ENCODE assay signal across 9 cellular contexts in genomic region chr21:38787461-38788274, GRCh38.
DNase-seq lines count a peak whose midpoint lies in the region; ATAC-seq lines count a peak whose summit lies in the region.
"Had no signal": no experiment of that assay in that cellular context is flagged by ENCODE, and none has a peak within 500 bp of the region (broad histone marks: within the 10 kb centered on the region; RNA-seq: fewer than 3 reads in every experiment).

No MANE protein-coding gene starts in this region.

- H3K4me3 Mint-ChIP-seq in stimulated activated effector memory CD8-positive, alpha-beta T cell treated with anti-CD3 and anti-CD28 coated beads, Interleukin-12 subunit alpha, Interleukin-12 subunit beta, amount 100 ng/mL, for 72 hours = no peak overlapping the region

- no peaks in the 10 kb centered on the region for H3K36me3 Mint-ChIP-seq in stimulated activated effector memory CD8-positive, alpha-beta T cell treated with anti-CD3 and anti-CD28 coated beads, Interleukin-12 subunit alpha, Interleukin-12 subunit beta, amount 100 ng/mL, for 72 hours

- no peaks in the 10 kb centered on the region for H3K27me3 ChIP-seq in duodenal mucosa (ENCODE audit: control insufficient read depth in 1 of 2, insufficient read depth in 2 of 2, low read length in 2 of 2)

- DNase-seq in NCI-H82 (lab: John Stamatoyannopoulos, UW) (peak; percentile 10), NCI-H82 treated with DMSO at 0.1 percent for 48 hours (lab: John Stamatoyannopoulos, UW; ENCODE audit: unreplicated experiment) (no peak), NCI-H2196 treated with DMSO at 0.1 percent for 48 hours (lab: John Stamatoyannopoulos, UW; ENCODE audit: unreplicated experiment) (peak; percentile 89), T-helper 9 cell (no peak)
- no peak for DNase-seq in stimulated activated effector memory CD8-positive, alpha-beta T cell treated with anti-CD3 and anti-CD28 coated beads, Interleukin-12 subunit alpha, Interleukin-12 subunit beta, amount 100 ng/mL, for 72 hours (ENCODE audit: low spot score in 2 of 2)
- DNase-seq in activated naive CD4-positive, alpha-beta T cell treated with Interleukin-2 at 50 U/mL for 16 hours = no peak

- H3K9ac ChIP-seq in duodenal mucosa (ENCODE audit: low read depth in 1 of 2, low read length in 2 of 2) = peak overlapping the region; percentile 33 to 46

- H3K4me1 ChIP-seq in duodenal mucosa (ENCODE audit: control insufficient read depth in 1 of 2, insufficient read depth in 2 of 2, low read length in 2 of 2) = peaks cover 58 to 60% of the 10 kb centered on the region in 2 donors

- H3K27ac ChIP-seq in duodenal mucosa (ENCODE audit: low read depth, low read length) = peak overlapping the region; percentile 83
- H3K27ac ChIP-seq: SK-N-MC had no signal

- no peaks in the 10 kb centered on the region for H3K4me1 Mint-ChIP-seq in stimulated activated effector memory CD8-positive, alpha-beta T cell treated with anti-CD3 and anti-CD28 coated beads, Interleukin-12 subunit alpha, Interleukin-12 subunit beta, amount 100 ng/mL, for 72 hours

- H3K4me3 ChIP-seq in duodenal mucosa (ENCODE audit: low read depth in 1 of 2, low read length in 2 of 2) = peak overlapping the region; percentile 33 to 51
- H3K4me3 ChIP-seq: SK-N-MC had no signal

- peak; percentile 63 for ATAC-seq in stimulated activated effector memory CD8-positive, alpha-beta T cell treated with anti-CD3 and anti-CD28 coated beads, Interleukin-12 subunit alpha, Interleukin-12 subunit beta, amount 100 ng/mL, for 72 hours
- no peak for ATAC-seq in GM21526 (IDR thresholded peaks at IDR 0.05; ENCODE audit: low FRiP score, unreplicated experiment)

- H3K27ac Mint-ChIP-seq in stimulated activated effector memory CD8-positive, alpha-beta T cell treated with anti-CD3 and anti-CD28 coated beads, Interleukin-12 subunit alpha, Interleukin-12 subunit beta, amount 100 ng/mL, for 72 hours = no peak overlapping the region

- no peaks in the 10 kb centered on the region for H3K36me3 ChIP-seq in duodenal mucosa (ENCODE audit: control insufficient read depth in 1 of 2, insufficient read depth in 2 of 2, low read length in 2 of 2)

- H3K9me3 ChIP-seq in duodenal mucosa (ENCODE audit: control insufficient read depth in 1 of 2, low read length in 2 of 2) = peaks cover 0 to 6% of the 10 kb centered on the region in 2 donors

- H3K9me3 Mint-ChIP-seq in stimulated activated effector memory CD8-positive, alpha-beta T cell treated with anti-CD3 and anti-CD28 coated beads, Interleukin-12 subunit alpha, Interleukin-12 subunit beta, amount 100 ng/mL, for 72 hours = no peaks in the 10 kb centered on the region

Comparison
In these comparisons a context has a peak if more than half of its experiments do, and no peak if none do; other contexts are left out.
1. DNase-seq: peak in NCI-H82 (single experiment) and NCI-H2196 treated with DMSO at 0.1 percent for 48 hours (single experiment); none in NCI-H82 treated with DMSO at 0.1 percent for 48 hours (single experiment), stimulated activated effector memory CD8-positive, alpha-beta T cell treated with anti-CD3 and anti-CD28 coated beads, Interleukin-12 subunit alpha, Interleukin-12 subunit beta, amount 100 ng/mL, for 72 hours (0 of 2), T-helper 9 cell (single experiment) and activated naive CD4-positive, alpha-beta T cell treated with Interleukin-2 at 50 U/mL for 16 hours (single experiment).